In the genomic region with DNA sequence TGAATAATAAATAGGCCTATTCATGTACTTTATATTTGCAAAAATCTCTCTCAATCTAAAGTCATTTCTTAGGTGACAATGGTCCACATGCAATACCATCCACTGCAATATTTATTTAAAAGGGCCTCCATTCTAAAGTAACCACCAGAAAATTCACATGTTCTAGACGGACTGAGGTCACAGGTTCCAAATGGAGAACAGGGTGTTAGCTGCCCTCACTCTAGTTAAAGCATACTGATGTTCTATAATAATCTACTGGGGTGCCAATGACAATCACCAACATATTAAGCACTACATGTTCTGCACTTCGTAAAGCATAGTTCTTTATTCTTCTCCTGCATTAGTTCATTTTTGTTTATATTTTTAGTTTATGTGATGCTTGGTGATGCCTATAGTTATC, we compare ENCODE assay signal across 8 cellular contexts. TPM values are rescaled to one million over a fixed set of nuclear protein-coding genes. Genes with fewer than 3 reads are reported as not detected.
DNase-seq lines count a peak whose midpoint lies in the region; TF ChIP-seq lines count a peak whose summit lies in the region.

No MANE protein-coding gene starts in this region.

- H3K27ac ChIP-seq in SJSA1 (no peak overlapping the region), sigmoid colon (no peak overlapping the region)

- TF ChIP-seq CTCF in sigmoid colon (IDR thresholded peaks at IDR 0.05), result no peak

- H3K4me3 ChIP-seq in H7 (ENCODE audit: insufficient read depth, low read depth, low read length), result peak overlapping the region; percentile 95; the same call in 1 of the 2 replicates
- peak overlapping the region; percentile 58 for H3K4me3 ChIP-seq in SJSA1
- peak overlapping the region in 3 of 4 donors; percentile 77 to 94 (median 86) for H3K4me3 ChIP-seq in sigmoid colon

- H3K9me3 ChIP-seq in SJSA1 (replicated peaks) (no peaks in the 10 kb centered on the region), sigmoid colon (no peaks in the 10 kb centered on the region)

- no peak for TF ChIP-seq EP300 in sigmoid colon (IDR thresholded peaks at IDR 0.05)

- intact Hi-C loops in sigmoid colon (cut with DNase I), result loop anchor here (10.0 kb wide), 1 partner anchor 879 kb away; no protein-coding TSS in a partner anchor

- WGBS in sigmoid colon, 2 donors, result 23 to 39% methylated on average over 2 of the region's 2 CpGs

- peaks cover 10% of the 10 kb centered on the region for H3K4me1 ChIP-seq in SJSA1 (replicated peaks)
- H3K4me1 ChIP-seq in sigmoid colon, result peaks cover 0 to 24% (median 20%) of the 10 kb centered on the region in 4 donors

- no peak for TF ChIP-seq POLR2A in erythroblast (IDR thresholded peaks at IDR 0.05; ENCODE audit: low read length)
- no peak for TF ChIP-seq POLR2A in sigmoid colon (IDR thresholded peaks at IDR 0.05)

- H3K36me3 ChIP-seq in H7 (replicated peaks; ENCODE audit: control insufficient read depth, insufficient read depth, low read length) (no peaks in the 10 kb centered on the region; the same call in 1 of the 2 replicates), SJSA1 (peaks cover 24% of the 10 kb centered on the region), sigmoid colon (peaks cover 0 to 17% (median under 1%) of the 10 kb centered on the region in 4 donors)

- no peaks in the 10 kb centered on the region for H3K27me3 ChIP-seq in H7 (ENCODE audit: control insufficient read depth, insufficient read depth, low read length)
- H3K27me3 ChIP-seq in SJSA1 (replicated peaks), result no peaks in the 10 kb centered on the region
- H3K27me3 ChIP-seq in sigmoid colon, result no peaks in the 10 kb centered on the region

- no peak for DNase-seq in H7
- no peak for DNase-seq in SJSA1 (ENCODE audit: low read depth in 1 of 2, low spot score in 2 of 2)
- peak; percentile 62 for DNase-seq in erythroblast (lab: John Stamatoyannopoulos, UW)
- no peak for DNase-seq in sigmoid colon
- DNase-seq in GM19238 (ENCODE audit: insufficient read length, low spot score), result no peak
- DNase-seq in NCI-H446 treated with DMSO at 0.1 percent for 48 hours (lab: John Stamatoyannopoulos, UW), result no peak
- DNase-seq in NCI-H1436 treated with DMSO at 0.1 percent for 48 hours (lab: John Stamatoyannopoulos, UW), result no peak
- DNase-seq in cerebellar cortex (ENCODE audit: low spot score), result no peak

RNA-seq across cellular contexts. Expression of gene HBS1L, which starts 1.2 kb away (rescaled TPM):
- total RNA-seq in H7 (2014; rRNA removed; shearing (Covaris generic)), result 106 and 139 TPM in 2 replicates
- total RNA-seq in SJSA1 (2014; rRNA removed; shearing (Covaris generic)), result 154 and 176 TPM in 2 replicates
- total RNA-seq in sigmoid colon, result 10 to 100 TPM; 37.1 to 61.9 (median 53.3) TPM
- polyA plus RNA-seq in sigmoid colon, result 10 to 100 TPM; 14.4 to 35.8 (median 33.5) TPM

Comparison
In these comparisons a context has a peak if more than half of its experiments do, and no peak if none do; other contexts are left out.
1. DNase-seq: peak in erythroblast (2 of 2); none in H7 (single experiment), SJSA1 (0 of 2), sigmoid colon (single experiment), GM19238 (single experiment), NCI-H446 treated with DMSO at 0.1 percent for 48 hours (single experiment), NCI-H1436 treated with DMSO at 0.1 percent for 48 hours (single experiment) and cerebellar cortex (single experiment).
2. Peak in every context shown above with its lines, with median percentiles within 50 percentile points of each other: H3K4me3 ChIP-seq.